In genomic region chr7:70756789-70757188, GRCh38 we compare ENCODE assay signal across 27 cellular contexts.
"Had no signal": no experiment of that assay in that cellular context is flagged by ENCODE, and none has a peak within 500 bp of the region (broad histone marks: within the 10 kb centered on the region; RNA-seq: fewer than 3 reads in every experiment).

No MANE protein-coding gene starts in this region.

- H3K9me3 ChIP-seq: ascending aorta, SJCRH30 had no signal

- H3K4me3 ChIP-seq: ascending aorta, cardiac muscle cell, SJCRH30, SK-N-MC had no signal

- DNase-seq: activated CD4-positive, alpha-beta T cell treated with anti-CD3 and anti-CD28 coated beads for 1 hour; activated CD4-positive, alpha-beta T cell treated with anti-CD3 and anti-CD28 coated beads for 48 hours; activated CD4-positive, alpha-beta T cell treated with anti-CD3 and anti-CD28 coated beads, Interleukin-2, amount 50 U/mL, for 4 hours; activated CD4-positive, CD25-positive, alpha-beta regulatory T cell; activated CD8-positive, alpha-beta T cell treated with anti-CD3 and anti-CD28 coated beads for 36 hours; activated effector memory CD4-positive, alpha-beta T cell treated with anti-CD3 and anti-CD28 coated beads, Interleukin-2, amount 50 U/mL, for 16 hours; activated naive CD4-positive, alpha-beta T cell; activated naive CD4-positive, alpha-beta T cell treated with anti-CD3 and anti-CD28 coated beads, Interleukin-2, amount 50 U/mL, for 16 hours; activated naive CD8-positive, alpha-beta T cell treated with anti-CD3 and anti-CD28 coated beads for 36 hours; activated T-cell treated with anti-CD3 and anti-CD28 coated beads, Interleukin-2, amount 50 U/mL, for 1 hour; activated T-cell treated with anti-CD3 and anti-CD28 coated beads, Interleukin-2, amount 50 U/mL, for 72 hours; amniotic stem cell; NCI-H1105; NCI-H187 treated with DMSO at 0.1 percent for 48 hours; NCI-H226; NCI-H446 treated with DMSO at 0.1 percent for 48 hours; NCI-H524 treated with DMSO at 0.1 percent for 48 hours; OCI-M1; SHP77; SJCRH30; T1000; WERI-Rb-1 had no signal

- H3K36me3 ChIP-seq: ascending aorta, cardiac muscle cell, WERI-Rb-1 had no signal

- H3K27ac ChIP-seq: ascending aorta, cardiac muscle cell, SJCRH30, SK-N-MC, WERI-Rb-1 had no signal

- H3K27me3 ChIP-seq: ascending aorta, cardiac muscle cell, SJCRH30 had no signal

- ATAC-seq: activated CD8-positive, alpha-beta T cell treated with anti-CD3 and anti-CD28 coated beads for 36 hours; activated T-cell treated with anti-CD3 and anti-CD28 coated beads, Interleukin-2, amount 50 U/mL, for 72 hours; activated T-helper 17 cell treated with anti-CD3 and anti-CD28 coated beads, Interleukin-2, amount 50 U/mL, for 72 hours; Panc1 had no signal

- H3K4me1 ChIP-seq: ascending aorta had no signal
